16 cellular contexts compared by ENCODE assay signal in genomic region chr3:184620799-184621119, GRCh38. TPM values are rescaled to one million over a fixed set of nuclear protein-coding genes. Genes with fewer than 3 reads are reported as not detected.
"Had no signal": no experiment of that assay in that cellular context is flagged by ENCODE, and none has a peak within 500 bp of the region (broad histone marks: within the 10 kb centered on the region; RNA-seq: fewer than 3 reads in every experiment).

No MANE protein-coding gene starts in this region.

- H3K4me1 ChIP-seq: breast epithelium had no signal

- H3K4me3 ChIP-seq: breast epithelium, esophagus muscularis mucosa, lung, psoas muscle, sigmoid colon, upper lobe of left lung had no signal

- H3K27me3 ChIP-seq: breast epithelium, esophagus muscularis mucosa, sigmoid colon, upper lobe of left lung had no signal

- ATAC-seq: left colon; natural killer cell treated with Interleukin-12 subunit alpha and Interleukin-12 subunit beta and Interleukin-15 and Interleukin-18, amount 100 ng/mL, for 72 hours; stimulated activated naive B cell treated with anti-CD40 and anti-IgM and Interleukin-4, amounts not matched to agents 10 μg/mL and 1 μg/mL and 100 μg/mL, for 72 hours had no signal

- H3K9me3 ChIP-seq: breast epithelium, esophagus muscularis mucosa, psoas muscle, sigmoid colon, upper lobe of left lung had no signal

- DNase-seq: activated CD4-positive, alpha-beta T cell treated with anti-CD3 and anti-CD28 coated beads, Interleukin-2, amount 10 ng/mL, durations not matched to agents 7 days and 5 days; activated CD4-positive, CD25-positive, alpha-beta regulatory T cell; activated CD8-positive, alpha-beta memory T cell treated with anti-CD3 and anti-CD28 coated beads for 24 hours; endodermal cell; foreskin fibroblast; left colon; psoas muscle; sigmoid colon; stimulated activated CD4-positive, alpha-beta T cell treated with anti-CD3 and anti-CD28 coated beads, Interleukin-2, amount 100 ng/mL, for 24 hours; stimulated activated naive B cell treated with anti-CD40 and anti-IgM and Interleukin-4, amounts not matched to agents 10 μg/mL and 1 μg/mL and 100 μg/mL, for 72 hours; T-helper 2 cell; upper lobe of left lung had no signal

- H3K27ac ChIP-seq: breast epithelium, esophagus muscularis mucosa, psoas muscle, upper lobe of left lung had no signal

- H3K36me3 ChIP-seq: breast epithelium, esophagus muscularis mucosa, sigmoid colon, upper lobe of left lung had no signal

RNA-seq across cellular contexts. Expression of gene EPHB3, which starts 59.2 kb away (rescaled TPM):
- total RNA-seq: natural killer cell treated with Interleukin-12 subunit alpha and Interleukin-12 subunit beta and Interleukin-15 and Interleukin-18, amount 100 ng/mL, for 72 hours had no signal
